In the genomic region with DNA sequence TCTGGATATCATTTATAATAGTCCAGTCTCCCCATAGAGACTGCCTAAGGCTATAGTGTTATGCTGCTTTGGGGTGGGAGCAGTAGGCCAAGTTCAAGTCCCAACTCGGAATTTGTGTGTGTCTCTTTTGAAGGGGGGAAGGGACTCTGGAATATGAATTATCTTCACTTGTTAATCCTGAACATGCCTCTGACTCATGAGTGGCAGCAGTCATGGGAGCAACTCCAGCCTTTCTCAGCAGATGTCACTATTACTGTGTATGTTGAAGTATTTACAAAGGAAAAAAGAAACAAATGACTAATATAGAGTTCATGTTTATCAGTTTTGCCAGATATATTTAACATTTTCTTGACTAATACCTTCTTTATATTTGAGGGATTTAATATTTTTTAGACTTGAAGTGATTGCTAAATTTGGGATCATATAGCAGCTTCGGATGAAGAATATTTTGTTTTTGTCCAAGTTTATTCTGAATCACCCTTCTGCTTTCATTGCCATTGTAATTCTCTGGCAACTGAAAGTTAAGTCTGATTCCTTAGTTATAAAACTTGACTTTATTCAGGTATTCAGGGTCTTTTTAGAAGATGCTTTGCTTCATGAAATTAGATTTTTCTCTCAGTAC, we compare ENCODE assay signal across 9 cellular contexts. TPM values are rescaled to one million over a fixed set of nuclear protein-coding genes. Genes with fewer than 3 reads are reported as not detected.
DNase-seq lines count a peak whose midpoint lies in the region; ATAC-seq and TF ChIP-seq lines count a peak whose summit lies in the region.
"Had no signal": no experiment of that assay in that cellular context is flagged by ENCODE, and none has a peak within 500 bp of the region (broad histone marks: within the 10 kb centered on the region; RNA-seq: fewer than 3 reads in every experiment).

No MANE protein-coding gene starts in this region.

- peaks cover 20% of the 10 kb centered on the region for H3K36me3 Mint-ChIP-seq in endothelial cell (ENCODE audit: low read depth, unreplicated experiment)

- DNase-seq in AG10803 (ENCODE audit: low read depth) (peak; percentile 74), HFF-Myc (ENCODE audit: extremely low read depth, low read depth) (peak; percentile 38), left cardiac atrium (no peak), superior temporal gyrus (ENCODE audit: extremely low spot score) (peak; percentile 76), endothelial cell (ENCODE audit: low spot score) (no peak), NCI-H2029 treated with DMSO at 0.1 percent for 48 hours (lab: John Stamatoyannopoulos, UW) (no peak)
- DNase-seq: upper lobe of left lung had no signal

- intact Hi-C loops in left cardiac atrium (cut with DNase I): loop anchor here (5.0 to 10.0 kb wide), 2 partner anchors 69 to 102 kb away; no protein-coding TSS in a partner anchor

- H3K4me3 ChIP-seq in AG10803 (ENCODE audit: low read length) (no peak overlapping the region), HFF-Myc (replicated peaks; ENCODE audit: low read depth, low read length) (no peak overlapping the region)
- H3K4me3 ChIP-seq: upper lobe of left lung had no signal

- H3K9me3 Mint-ChIP-seq in endothelial cell (ENCODE audit: unreplicated experiment): no peaks in the 10 kb centered on the region

- no peak overlapping the region for H3K4me3 Mint-ChIP-seq in endothelial cell (ENCODE audit: unreplicated experiment)

- peak; percentile 84 to 89 for ATAC-seq in left cardiac atrium
- ATAC-seq in HG03280 (IDR thresholded peaks at IDR 0.05; ENCODE audit: unreplicated experiment): no peak

- no peak overlapping the region for H3K27ac Mint-ChIP-seq in endothelial cell (ENCODE audit: unreplicated experiment)

- peak; percentile 58 for TF ChIP-seq CTCF in AG10803 (conservative IDR thresholded peaks at IDR 0.05; ENCODE audit: low read length)
- peak; percentile 30 for TF ChIP-seq CTCF in HFF-Myc (IDR thresholded peaks at IDR 0.05; ENCODE audit: low read depth, low read length, missing control alignments)
- peak; percentile 69 for TF ChIP-seq CTCF in VCaP (conservative IDR thresholded peaks at IDR 0.05)
- no peak for TF ChIP-seq CTCF in endothelial cell (IDR thresholded peaks at IDR 0.05; ENCODE audit: unreplicated experiment)

- no peak overlapping the region for H3K27ac ChIP-seq in VCaP
- H3K27ac ChIP-seq: upper lobe of left lung had no signal

- peaks cover 3% of the 10 kb centered on the region for H3K27me3 Mint-ChIP-seq in endothelial cell (ENCODE audit: unreplicated experiment)

- H3K4me1 Mint-ChIP-seq in endothelial cell (ENCODE audit: unreplicated experiment): peaks cover 3% of the 10 kb centered on the region

RNA-seq across cellular contexts. Expression of a gene that starts 23.4 kb away (rescaled TPM):
- not detected for total RNA-seq in left cardiac atrium
- not detected for total RNA-seq in endothelial cell (ENCODE audit: unreplicated experiment)
- total RNA-seq: upper lobe of left lung had no signal

Comparison
In these comparisons a context has a peak if more than half of its experiments do, and no peak if none do; other contexts are left out.
1. DNase-seq: peak in AG10803 (single experiment), HFF-Myc (single experiment) and superior temporal gyrus (single experiment); none in left cardiac atrium (single experiment), endothelial cell (single experiment) and NCI-H2029 treated with DMSO at 0.1 percent for 48 hours (single experiment).